Comparison of ENCODE assay signal across 13 cellular contexts in genomic region chr5:57495285-57495684, GRCh38. TPM values are rescaled to one million over a fixed set of nuclear protein-coding genes. Genes with fewer than 3 reads are reported as not detected.
DNase-seq lines count a peak whose midpoint lies in the region; ATAC-seq and TF ChIP-seq lines count a peak whose summit lies in the region.
"Had no signal": no experiment of that assay in that cellular context is flagged by ENCODE, and none has a peak within 500 bp of the region (broad histone marks: within the 10 kb centered on the region; RNA-seq: fewer than 3 reads in every experiment).

No MANE protein-coding gene starts in this region.

- no peak overlapping the region for H3K4ac ChIP-seq in H9 (ENCODE audit: low read depth, low read length)

- H4K8ac ChIP-seq in H9 (replicated peaks; ENCODE audit: insufficient read length, low read depth, low read length) = no peak overlapping the region

- H4K91ac ChIP-seq in H9 (ENCODE audit: insufficient read length, low read depth, low read length) = no peak overlapping the region

- intact Hi-C loops in activated T-helper 1 cell treated with anti-CD3 and anti-CD28 coated beads, Interleukin-12 subunit alpha, Interleukin-12 subunit beta, Interleukin-2, Interleukin-4 antibody, amounts not matched to agents 30 ng/mL and 10 ng/mL and 1 ng/mL, durations not matched to agents 14 hours and 24 hours and 36 hours (cut with micrococcal nuclease) = loop anchor here (10.0 kb wide), 1 partner anchor 590 kb away; the partner anchor contains the start of gene SETD9

- H3K9me3 ChIP-seq in BLaER1 (no peaks in the 10 kb centered on the region), fibroblast of lung (ENCODE audit: control insufficient read depth, insufficient read depth, low read depth, low read length) (no peaks in the 10 kb centered on the region), H9 (ENCODE audit: control insufficient read depth, low read depth, low read length) (no peaks in the 10 kb centered on the region)

- no peak overlapping the region for H3K4me3 ChIP-seq in BLaER1
- H3K4me3 ChIP-seq in fibroblast of lung (replicated peaks in 1 of 4; ENCODE audit: control extremely low read depth in 1 of 4, insufficient read depth in 1 of 4, low read depth in 3 of 4, low read length in 4 of 4) = no peak overlapping the region

- peaks cover 48% of the 10 kb centered on the region for H3K4me1 Mint-ChIP-seq in activated T-helper 1 cell treated with anti-CD3 and anti-CD28 coated beads, Interleukin-12 subunit alpha, Interleukin-12 subunit beta, Interleukin-2, Interleukin-4 antibody, amounts not matched to agents 30 ng/mL and 10 ng/mL and 1 ng/mL, durations not matched to agents 14 hours and 24 hours and 36 hours (ENCODE audit: low read depth)
- peaks cover 12 to 21% of the 10 kb centered on the region in 2 experiments for H3K4me1 Mint-ChIP-seq in H9

- TF ChIP-seq CTCF in RWPE1 (conservative IDR thresholded peaks at IDR 0.05; ENCODE audit: low read depth) (no peak), fibroblast of lung (conservative IDR thresholded peaks at IDR 0.05 in 1 of 2, IDR thresholded peaks at IDR 0.05 in 1 of 2; ENCODE audit: low read depth in 1 of 2, low read length in 2 of 2) (no peak), H9 (conservative IDR thresholded peaks at IDR 0.05) (no peak)

- H3K27me3 Mint-ChIP-seq in activated T-helper 1 cell treated with anti-CD3 and anti-CD28 coated beads, Interleukin-12 subunit alpha, Interleukin-12 subunit beta, Interleukin-2, Interleukin-4 antibody, amounts not matched to agents 30 ng/mL and 10 ng/mL and 1 ng/mL, durations not matched to agents 14 hours and 24 hours and 36 hours (ENCODE audit: insufficient read depth) = peaks cover 2% of the 10 kb centered on the region
- H3K27me3 Mint-ChIP-seq in H9 (ENCODE audit: low read depth) = peaks cover 5% of the 10 kb centered on the region; the same call in 1 of the 2 replicates

- H4K5ac ChIP-seq in H9 (ENCODE audit: insufficient read length, low read depth, low read length) = no peak overlapping the region

- H3K27me3 ChIP-seq in BLaER1 (no peaks in the 10 kb centered on the region), fibroblast of lung (ENCODE audit: control insufficient read depth, insufficient read depth, low read length) (no peaks in the 10 kb centered on the region), H9 (ENCODE audit: insufficient read depth, low read length) (no peaks in the 10 kb centered on the region)

- H3K23me2 ChIP-seq in H9 (ENCODE audit: insufficient read length, low read depth, low read length, poor library complexity, severe bottlenecking) = no peaks in the 10 kb centered on the region

- H3K79me1 ChIP-seq in H9 (ENCODE audit: insufficient read depth, low read depth, low read length, poor library complexity, severe bottlenecking) = no peaks in the 10 kb centered on the region

- no CpG with 5 or more reads among the region's 5 CpGs for WGBS in H9 (ENCODE audit: extremely low coverage, insufficient read length, low lambda C conversion rate)

- no peaks in the 10 kb centered on the region for H3K36me3 Mint-ChIP-seq in activated T-helper 1 cell treated with anti-CD3 and anti-CD28 coated beads, Interleukin-12 subunit alpha, Interleukin-12 subunit beta, Interleukin-2, Interleukin-4 antibody, amounts not matched to agents 30 ng/mL and 10 ng/mL and 1 ng/mL, durations not matched to agents 14 hours and 24 hours and 36 hours (ENCODE audit: low read depth)
- H3K36me3 Mint-ChIP-seq in H9 (ENCODE audit: insufficient read depth in 1 of 3, low read depth in 3 of 3) = no peaks in the 10 kb centered on the region
- H3K36me3 Mint-ChIP-seq: naive B cell had no signal

- no peak overlapping the region for H3K27ac Mint-ChIP-seq in activated T-helper 1 cell treated with anti-CD3 and anti-CD28 coated beads, Interleukin-12 subunit alpha, Interleukin-12 subunit beta, Interleukin-2, Interleukin-4 antibody, amounts not matched to agents 30 ng/mL and 10 ng/mL and 1 ng/mL, durations not matched to agents 14 hours and 24 hours and 36 hours
- no peak overlapping the region for H3K27ac Mint-ChIP-seq in H9

- H3K27ac ChIP-seq in BLaER1 (no peak overlapping the region), RWPE1 (peak overlapping the region; percentile 58), fibroblast of lung (ENCODE audit: insufficient read depth, low read length) (no peak overlapping the region), H9 (ENCODE audit: insufficient read length, low read depth, low read length) (no peak overlapping the region)

- no peak overlapping the region for H3K4me3 Mint-ChIP-seq in activated T-helper 1 cell treated with anti-CD3 and anti-CD28 coated beads, Interleukin-12 subunit alpha, Interleukin-12 subunit beta, Interleukin-2, Interleukin-4 antibody, amounts not matched to agents 30 ng/mL and 10 ng/mL and 1 ng/mL, durations not matched to agents 14 hours and 24 hours and 36 hours
- no peak overlapping the region for H3K4me3 Mint-ChIP-seq in H9
- H3K4me3 Mint-ChIP-seq: naive B cell had no signal

- H3K79me2 ChIP-seq in fibroblast of lung (ENCODE audit: control insufficient read depth, insufficient read depth, low read length) (no peaks in the 10 kb centered on the region), H9 (ENCODE audit: insufficient read depth, low read length) (no peaks in the 10 kb centered on the region)

- no peak overlapping the region for H2BK12ac ChIP-seq in H9 (ENCODE audit: insufficient read length, low read depth, low read length)

- no peak overlapping the region for H2AK5ac ChIP-seq in H9 (ENCODE audit: insufficient read length, low read length)

- no peaks in the 10 kb centered on the region for H3K9me3 Mint-ChIP-seq in activated T-helper 1 cell treated with anti-CD3 and anti-CD28 coated beads, Interleukin-12 subunit alpha, Interleukin-12 subunit beta, Interleukin-2, Interleukin-4 antibody, amounts not matched to agents 30 ng/mL and 10 ng/mL and 1 ng/mL, durations not matched to agents 14 hours and 24 hours and 36 hours
- H3K9me3 Mint-ChIP-seq in H9 = no peaks in the 10 kb centered on the region; a peak in 1 of 5 replicates
- H3K9me3 Mint-ChIP-seq: naive B cell had no signal

- no peak overlapping the region for H2BK15ac ChIP-seq in H9 (ENCODE audit: low read depth, low read length)

- H3K18ac ChIP-seq in H9 (ENCODE audit: insufficient read length, low read depth, low read length) = no peak overlapping the region

- no peak overlapping the region for H2BK20ac ChIP-seq in H9 (ENCODE audit: low read depth, low read length, poor library complexity, severe bottlenecking)

- CTCF ChIA-PET in RWPE1 (lab: Yijun Ruan, JAX) = interaction anchor here (0.5 to 1.1 kb wide), 4 partner anchors 11 to 966 kb away, joined by 3 to 7 read pairs (median 4); no protein-coding TSS in a partner anchor

- ATAC-seq in GM18907 (IDR thresholded peaks at IDR 0.05; ENCODE audit: unreplicated experiment) (peak; percentile 29), GM21390 (IDR thresholded peaks at IDR 0.05; ENCODE audit: unreplicated experiment) (no peak)

- H3K36me3 ChIP-seq in BLaER1 (no peaks in the 10 kb centered on the region), fibroblast of lung (ENCODE audit: control insufficient read depth, insufficient read depth, low read length) (no peaks in the 10 kb centered on the region)

- H2BK120ac ChIP-seq in H9 (ENCODE audit: low read depth, low read length, poor library complexity, severe bottlenecking) = no peak overlapping the region

- H4K20me1 ChIP-seq in BLaER1 = no peaks in the 10 kb centered on the region
- H4K20me1 ChIP-seq in fibroblast of lung (ENCODE audit: control insufficient read depth, extremely low read depth, insufficient read depth, low read length) = no peaks in the 10 kb centered on the region
- no peaks in the 10 kb centered on the region for H4K20me1 ChIP-seq in H9 (ENCODE audit: control insufficient read depth, insufficient read depth, insufficient read length)

- H2BK5ac ChIP-seq in H9 (ENCODE audit: insufficient read length, low read length) = no peak overlapping the region

- peak overlapping the region; percentile 60 for H3K4me2 ChIP-seq in BLaER1
- no peak overlapping the region for H3K4me2 ChIP-seq in fibroblast of lung (ENCODE audit: extremely low read depth, insufficient read depth, low read length)
- H3K4me2 ChIP-seq in H9 (ENCODE audit: insufficient read depth, insufficient read length, low read length) = no peak overlapping the region

- DNase-seq in RWPE1 (ENCODE audit: low spot score) (no peak), fibroblast of lung (ENCODE audit: low read depth in 2 of 2) (no peak), NCI-H226 (no peak), H9 (no peak)
- DNase-seq in activated T-helper 1 cell treated with anti-CD3 and anti-CD28 coated beads, Interleukin-12 subunit alpha, Interleukin-12 subunit beta, Interleukin-2, Interleukin-4 antibody, amounts not matched to agents 30 ng/mL and 10 ng/mL and 1 ng/mL, durations not matched to agents 14 hours and 24 hours and 36 hours (ENCODE audit: low spot score) = no peak
- DNase-seq: cortex of kidney, hippocampal formation, naive B cell had no signal

- no peak overlapping the region for H3K14ac ChIP-seq in H9 (ENCODE audit: insufficient read depth, low read length)

- H3T11ph ChIP-seq in H9 (ENCODE audit: low read length) = no peak overlapping the region

- H3K4me1 ChIP-seq in BLaER1 (peaks cover 21% of the 10 kb centered on the region), fibroblast of lung (ENCODE audit: control insufficient read depth, extremely low read depth, insufficient read depth, low read length) (peaks cover 16% of the 10 kb centered on the region), H9 (ENCODE audit: insufficient read depth, low read length) (no peaks in the 10 kb centered on the region)

- POLR2A ChIA-PET in RWPE1 (lab: Yijun Ruan, JAX; ENCODE audit: low non-redundant PET) = no interaction called here

- no peak overlapping the region for H3K56ac ChIP-seq in H9 (ENCODE audit: insufficient read length, low read depth, low read length)

- H3K9ac ChIP-seq in BLaER1 = no peak overlapping the region
- H3K9ac ChIP-seq in fibroblast of lung (ENCODE audit: insufficient read depth, low read length) = no peak overlapping the region
- H3K9ac ChIP-seq in H9 (ENCODE audit: extremely low read depth, insufficient read length, low read length) = no peak overlapping the region

- peak overlapping the region; percentile 4 for H2AFZ ChIP-seq in fibroblast of lung (ENCODE audit: low read length)
- H2AFZ ChIP-seq in H9 (ENCODE audit: low read length) = no peak overlapping the region

- no peak overlapping the region for H3K23ac ChIP-seq in H9 (ENCODE audit: insufficient read length, low read depth, low read length)

RNA-seq across cellular contexts. Expression of gene ACTBL2, which starts 12.7 kb away (rescaled TPM):
- total RNA-seq in fibroblast of lung (under 0.01 TPM in 1 of 2 replicates, not detected in the other), H9 (2021) (not detected in 2 replicates)
- polyA plus RNA-seq in fibroblast of lung = 0.03 and 0.11 TPM in 2 replicates
- 0.07 TPM in 1 of 2 replicates, not detected in the other for polyA plus RNA-seq in fibroblast of lung (2012)
- not detected in 2 replicates for polyA minus RNA-seq in fibroblast of lung (ENCODE audit: low replicate concordance)
- not detected in 2 replicates for total RNA-seq in activated T-helper 1 cell treated with anti-CD3 and anti-CD28 coated beads, Interleukin-12 subunit alpha, Interleukin-12 subunit beta, Interleukin-2, Interleukin-4 antibody, amounts not matched to agents 30 ng/mL and 10 ng/mL and 1 ng/mL, durations not matched to agents 14 hours and 24 hours and 36 hours
- total RNA-seq: LHCN-M2, urinary bladder had no signal
- polyA plus RNA-seq: urinary bladder had no signal
